In genomic region chr1:161663569-161663968, GRCh38 we compare ENCODE assay signal across 7 cellular contexts.
DNase-seq lines count a peak whose midpoint lies in the region; ATAC-seq lines count a peak whose summit lies in the region.
"Not testable (repeated sequence)": the region's sequence is repeated elsewhere in the genome, so short reads cannot be mapped to it uniquely, and the experiment has no call there.

No MANE protein-coding gene starts in this region.

- ATAC-seq in GM18511 (IDR thresholded peaks at IDR 0.05; ENCODE audit: unreplicated experiment) (peak; percentile 33), GM19351 (IDR thresholded peaks at IDR 0.05; ENCODE audit: unreplicated experiment) (peak; percentile 19), GM21390 (IDR thresholded peaks at IDR 0.05; ENCODE audit: unreplicated experiment) (peak; percentile 20), GM21737 (IDR thresholded peaks at IDR 0.05; ENCODE audit: unreplicated experiment) (peak; percentile 22), HG02763 (IDR thresholded peaks at IDR 0.05; ENCODE audit: unreplicated experiment) (peak; percentile 13), HG03442 (IDR thresholded peaks at IDR 0.05; ENCODE audit: unreplicated experiment) (peak; percentile 12), memory B cell (ENCODE audit: low read depth) (peak; percentile 27)

- not testable (repeated sequence) for DNase-seq in memory B cell (ENCODE audit: low spot score in 2 of 2)

- not testable (repeated sequence) for H3K27me3 Mint-ChIP-seq in memory B cell

- H3K27ac Mint-ChIP-seq in memory B cell: not testable (repeated sequence)

- not testable (repeated sequence) for H3K4me1 Mint-ChIP-seq in memory B cell

- peak overlapping the region; percentile 65 for H3K4me3 Mint-ChIP-seq in memory B cell

- not testable (repeated sequence) for H3K9me3 Mint-ChIP-seq in memory B cell

- not testable (repeated sequence) for H3K36me3 Mint-ChIP-seq in memory B cell
